In genomic region chr3:44870375-44871061, GRCh38 we compare ENCODE assay signal across 21 cellular contexts. TPM values are rescaled to one million over a fixed set of nuclear protein-coding genes. Genes with fewer than 3 reads are reported as not detected.
DNase-seq lines count a peak whose midpoint lies in the region; TF ChIP-seq lines count a peak whose summit lies in the region.
"Had no signal": no experiment of that assay in that cellular context is flagged by ENCODE, and none has a peak within 500 bp of the region (broad histone marks: within the 10 kb centered on the region; RNA-seq: fewer than 3 reads in every experiment).

No MANE protein-coding gene starts in this region.

- peak in 1 of 4 experiments; percentile 22 for TF ChIP-seq CTCF in prostate gland (IDR thresholded peaks at IDR 0.05)

- H3K36me3 ChIP-seq in prostate gland: no peaks in the 10 kb centered on the region
- H3K36me3 ChIP-seq: breast epithelium had no signal

- no peaks in the 10 kb centered on the region for H3K9me3 ChIP-seq in prostate gland
- H3K9me3 ChIP-seq: breast epithelium had no signal

- peaks cover 14% of the 10 kb centered on the region for H3K4me1 ChIP-seq in prostate gland (replicated peaks)
- H3K4me1 ChIP-seq: breast epithelium had no signal

- 33% methylated on average over 8 of the region's 8 CpGs for WGBS in prostate gland

- intact Hi-C loops in prostate gland (cut with DNase I): no loop called here

- TF ChIP-seq POLR2A in prostate gland (IDR thresholded peaks at IDR 0.05): no peak

- no peak overlapping the region for H3K4me3 ChIP-seq in prostate gland
- H3K4me3 ChIP-seq: breast epithelium, GM23338 had no signal

- peak; percentile 48 for DNase-seq in NCI-H1105 treated with DMSO at 0.1 percent for 48 hours (lab: John Stamatoyannopoulos, UW)
- no peak for DNase-seq in NCI-H1105 (lab: John Stamatoyannopoulos, UW)
- DNase-seq in NCI-H2029 treated with DMSO at 0.1 percent for 48 hours (lab: John Stamatoyannopoulos, UW): peak; percentile 91
- DNase-seq in SHP77 treated with DMSO at 0.1 percent for 48 hours (lab: John Stamatoyannopoulos, UW): peak; percentile 61
- DNase-seq in prostate gland (ENCODE audit: low spot score): peak; percentile 96
- no peak for DNase-seq in DMS114 treated with DMSO at 0.1 percent for 48 hours (lab: John Stamatoyannopoulos, UW; ENCODE audit: unreplicated experiment)
- DNase-seq in kidney glomerular epithelial cell (lab: John Stamatoyannopoulos, UW): no peak
- DNase-seq in C1 segment of cervical spinal cord (lab: John Stamatoyannopoulos, UW): no peak
- DNase-seq: 8988T; activated CD4-positive, alpha-beta T cell treated with anti-CD3 and anti-CD28 coated beads for 4 hours; GF-D8; head of caudate nucleus; Karpas-422; NCI-H526 treated with DMSO at 0.1 percent for 48 hours had no signal

- peak overlapping the region in 1 of 2 donors; percentile 29 for H3K27ac ChIP-seq in prostate gland
- H3K27ac ChIP-seq: breast epithelium had no signal

- no peaks in the 10 kb centered on the region for H3K27me3 ChIP-seq in prostate gland (replicated peaks; ENCODE audit: insufficient read depth)
- H3K27me3 ChIP-seq: breast epithelium had no signal

RNA-seq across cellular contexts. Expression of gene TGM4, which starts 3.9 kb away (rescaled TPM):
- 1,000 to 10,000 TPM in 1 of 2 donors, 1 to 10 TPM in 1; 7.4 to 2,264 TPM for total RNA-seq in prostate gland
- total RNA-seq: activated T-helper 2 cell treated with anti-CD3 and anti-CD28 coated beads, Interferon-gamma antibody, Interleukin-2, Interleukin-4, amounts not matched to agents 10 μg/mL and 5 μg/mL and 100 μg/mL, durations not matched to agents 14 hours and 24 hours and 36 hours; B cell; GM23338; HT1080; osteocyte; sciatic nerve had no signal

RNA-seq across cellular contexts. Expression of gene TMEM42, which starts 8.8 kb away (rescaled TPM):
- 10 to 100 TPM; 19.1 to 27.1 TPM for total RNA-seq in prostate gland

Comparison
In these comparisons a context has a peak if more than half of its experiments do, and no peak if none do; other contexts are left out.
1. DNase-seq: peak in NCI-H1105 treated with DMSO at 0.1 percent for 48 hours (single experiment), NCI-H2029 treated with DMSO at 0.1 percent for 48 hours (single experiment), SHP77 treated with DMSO at 0.1 percent for 48 hours (single experiment) and prostate gland (single experiment); none in NCI-H1105 (single experiment), DMS114 treated with DMSO at 0.1 percent for 48 hours (single experiment), kidney glomerular epithelial cell (single experiment) and C1 segment of cervical spinal cord (0 of 14).